Comparison of ENCODE assay signal across 18 cellular contexts in genomic region chr9:109455391-109455790, GRCh38. TPM values are rescaled to one million over a fixed set of nuclear protein-coding genes. Genes with fewer than 3 reads are reported as not detected.
DNase-seq lines count a peak whose midpoint lies in the region; ATAC-seq, FAIRE-seq and TF ChIP-seq lines count a peak whose summit lies in the region.
"Had no signal": no experiment of that assay in that cellular context is flagged by ENCODE, and none has a peak within 500 bp of the region (broad histone marks: within the 10 kb centered on the region; RNA-seq: fewer than 3 reads in every experiment).

No MANE protein-coding gene starts in this region.

- no peaks in the 10 kb centered on the region for H3K4me1 ChIP-seq in K562 (replicated peaks in 1 of 2; ENCODE audit: control insufficient read depth in 2 of 2, insufficient read depth in 2 of 2, low read length in 2 of 2)
- H3K4me1 ChIP-seq in trophoblast cell (ENCODE audit: control insufficient read depth in 1 of 2, insufficient read depth in 2 of 2, low read length in 2 of 2) = peaks cover 6 to 9% of the 10 kb centered on the region in 2 experiments
- H3K4me1 ChIP-seq in BE2C = no peaks in the 10 kb centered on the region
- H3K4me1 ChIP-seq in right atrium auricular region = no peaks in the 10 kb centered on the region
- H3K4me1 ChIP-seq in upper lobe of left lung = no peaks in the 10 kb centered on the region
- H3K4me1 ChIP-seq: Peyer's patch had no signal

- H3K36me3 ChIP-seq in KOPT-K1 (ENCODE audit: insufficient read depth, low read length) = no peaks in the 10 kb centered on the region
- no peaks in the 10 kb centered on the region for H3K36me3 ChIP-seq in K562 (ENCODE audit: control insufficient read depth, insufficient read depth, low read length)
- H3K36me3 ChIP-seq in trophoblast cell (ENCODE audit: control insufficient read depth in 1 of 2, insufficient read depth in 2 of 2, low read length in 2 of 2) = no peaks in the 10 kb centered on the region
- H3K36me3 ChIP-seq in BE2C = no peaks in the 10 kb centered on the region
- no peaks in the 10 kb centered on the region for H3K36me3 ChIP-seq in right atrium auricular region
- H3K36me3 ChIP-seq in upper lobe of left lung = peaks cover 0 to 5% (median 0%) of the 10 kb centered on the region in 4 donors

- H4K8ac ChIP-seq in trophoblast cell (ENCODE audit: low read depth, low read length) = no peak overlapping the region

- H3K4me2 ChIP-seq in K562 (ENCODE audit: insufficient read depth, low read length) (no peak overlapping the region), trophoblast cell (ENCODE audit: low read length) (no peak overlapping the region)

- H3K79me1 ChIP-seq in trophoblast cell (ENCODE audit: low read length) = peaks cover 2% of the 10 kb centered on the region

- no peak overlapping the region for H3K18ac ChIP-seq in trophoblast cell (ENCODE audit: low read length)

- BruUV-seq in K562 (replicated peaks; lab: Mats Ljungman, UMichigan) = no TSS peak

- no peak overlapping the region for H2BK120ac ChIP-seq in trophoblast cell (ENCODE audit: insufficient read depth, low read length, poor library complexity)

- no peak overlapping the region for H2BK5ac ChIP-seq in trophoblast cell (ENCODE audit: low read depth, low read length, poor library complexity)

- H3K4ac ChIP-seq in trophoblast cell (ENCODE audit: low read depth, low read length) = no peak overlapping the region

- intact Hi-C loops in K562 (cut with micrococcal nuclease) = no loop called here

- H3K14ac ChIP-seq in trophoblast cell (ENCODE audit: low read length) = no peak overlapping the region

- H3K23ac ChIP-seq in trophoblast cell (ENCODE audit: low read length) = no peak overlapping the region

- no peak overlapping the region for H3K4me3 ChIP-seq in K562
- no peak overlapping the region for H3K4me3 ChIP-seq in trophoblast cell (ENCODE audit: low read depth, low read length)
- no peak overlapping the region for H3K4me3 ChIP-seq in BE2C (ENCODE audit: low read depth, low read length)
- no peak overlapping the region for H3K4me3 ChIP-seq in right atrium auricular region
- H3K4me3 ChIP-seq in upper lobe of left lung = no peak overlapping the region
- H3K4me3 ChIP-seq: GM23248, Peyer's patch had no signal

- POLR2A ChIA-PET in K562 (lab: Yijun Ruan, JAX) = interaction anchor here (0.7 kb wide), 1 partner anchor 1885 kb away, joined by 3 read pairs; no protein-coding TSS in a partner anchor

- no peak overlapping the region for H3K9ac ChIP-seq in K562 (ENCODE audit: insufficient read depth in 1 of 2, low read depth in 2 of 2, low read length in 2 of 2)
- no peak overlapping the region for H3K9ac ChIP-seq in trophoblast cell (ENCODE audit: low read length)
- H3K9ac ChIP-seq: GM23248 had no signal

- TF ChIP-seq CTCF in K562 (IDR thresholded peaks at IDR 0.05 in 2 of 3, conservative IDR thresholded peaks at IDR 0.05 in 1 of 3; ENCODE audit: insufficient read depth in 2 of 3, low read depth in 1 of 3, low read length in 3 of 3) = 0 out of 6 replicates have a peak, but pooled peaks of 2 of the 3 experiments have one; percentile 5 to 11
- TF ChIP-seq CTCF in BE2C (IDR thresholded peaks at IDR 0.05; ENCODE audit: low read depth, low read length) = no peak
- no peak for TF ChIP-seq CTCF in right atrium auricular region (IDR thresholded peaks at IDR 0.05)
- TF ChIP-seq CTCF in upper lobe of left lung (IDR thresholded peaks at IDR 0.05) = no peak

- no peak overlapping the region for H4K12ac ChIP-seq in trophoblast cell (ENCODE audit: low read depth, low read length)

- H3K79me2 ChIP-seq in K562 (ENCODE audit: control insufficient read depth, insufficient read depth, low read length) (no peaks in the 10 kb centered on the region), trophoblast cell (ENCODE audit: control insufficient read depth, insufficient read depth, low read length, poor library complexity) (no peaks in the 10 kb centered on the region)

- TF ChIP-seq RAD21 in K562 (CRISPR knock-in tag; conservative IDR thresholded peaks at IDR 0.05 in 1 of 2, IDR thresholded peaks at IDR 0.05 in 1 of 2) = no peak

- no peaks in the 10 kb centered on the region for H3K9me1 ChIP-seq in K562 (ENCODE audit: control insufficient read depth, insufficient read depth, low read length)

- H2AK5ac ChIP-seq in trophoblast cell (ENCODE audit: low read length) = no peak overlapping the region

- ATAC-seq in K562 (no peak), upper lobe of left lung (ENCODE audit: low FRiP score in 2 of 2) (no peak)

- no peaks in the 10 kb centered on the region for H3K9me3 ChIP-seq in KOPT-K1 (ENCODE audit: insufficient read depth, low read length, poor library complexity, severe bottlenecking)
- H3K9me3 ChIP-seq in K562 (replicated peaks; ENCODE audit: control insufficient read depth, insufficient read depth, low read depth, low read length) = no peaks in the 10 kb centered on the region
- no peaks in the 10 kb centered on the region for H3K9me3 ChIP-seq in trophoblast cell (ENCODE audit: insufficient read depth, low read depth, low read length)
- no peaks in the 10 kb centered on the region for H3K9me3 ChIP-seq in BE2C
- no peaks in the 10 kb centered on the region for H3K9me3 ChIP-seq in right atrium auricular region
- no peaks in the 10 kb centered on the region for H3K9me3 ChIP-seq in upper lobe of left lung
- H3K9me3 ChIP-seq: Peyer's patch had no signal

- CTCF ChIA-PET in K562 (lab: Yijun Ruan, JAX; ENCODE audit: low intra/inter-chr PET ratio) = no interaction called here

- TF ChIP-seq EP300 in K562 (IDR thresholded peaks at IDR 0.05; ENCODE audit: low read length) (no peak), upper lobe of left lung (IDR thresholded peaks at IDR 0.05) (no peak)

- in situ Hi-C loops in K562 (cut with MboI) = no loop called here

- peak; percentile 15 for DNase-seq in NCI-H82 (lab: John Stamatoyannopoulos, UW)
- DNase-seq in NCI-H82 treated with DMSO at 0.1 percent for 48 hours (lab: John Stamatoyannopoulos, UW; ENCODE audit: unreplicated experiment) = no peak
- no peak for DNase-seq in K562 (ENCODE audit: extremely low read depth in 1 of 4, low spot score in 3 of 4)
- DNase-seq in trophoblast cell = peak; percentile 52 to 58
- no peak for DNase-seq in BE2C
- DNase-seq in right atrium auricular region (ENCODE audit: low spot score) = no peak
- no peak for DNase-seq in upper lobe of left lung
- DNase-seq: CD8-positive, alpha-beta memory T cell; GF-D8; GM23248; NCI-H1048; NCI-H1436; NCI-H1930; NCI-H345; NCI-H526; Peyer's patch had no signal

- H2AFZ ChIP-seq in K562 (ENCODE audit: low read depth, low read length) = no peak overlapping the region
- no peak overlapping the region for H2AFZ ChIP-seq in trophoblast cell (ENCODE audit: insufficient read depth, low read length, poor library complexity)
- H2AFZ ChIP-seq: GM23248 had no signal

- TF ChIP-seq POLR2A in K562 (conservative IDR thresholded peaks at IDR 0.05) (no peak), upper lobe of left lung (IDR thresholded peaks at IDR 0.05) (no peak)

- H3K27me3 ChIP-seq in K562 (ENCODE audit: control insufficient read depth in 2 of 2, insufficient read depth in 2 of 2, low read length in 2 of 2) = peaks cover 6 to 41% of the 10 kb centered on the region in 2 experiments; a peak in 3 of 5 replicates
- H3K27me3 ChIP-seq in trophoblast cell (ENCODE audit: insufficient read depth, low read length) = no peaks in the 10 kb centered on the region
- no peaks in the 10 kb centered on the region for H3K27me3 ChIP-seq in BE2C
- H3K27me3 ChIP-seq in right atrium auricular region = no peaks in the 10 kb centered on the region
- no peaks in the 10 kb centered on the region for H3K27me3 ChIP-seq in upper lobe of left lung
- H3K27me3 ChIP-seq: Peyer's patch had no signal

- peak overlapping the region; percentile 9 for H2BK12ac ChIP-seq in trophoblast cell (ENCODE audit: low read length)

- FAIRE-seq in K562 (lab: Jason Lieb, UNC) = no peak

- H4K91ac ChIP-seq in trophoblast cell (ENCODE audit: low read depth, low read length) = no peak overlapping the region

- H4K20me1 ChIP-seq in K562 (replicated peaks; ENCODE audit: control insufficient read depth, insufficient read depth, low read length) = no peaks in the 10 kb centered on the region

- H3K27ac ChIP-seq in KOPT-K1 (ENCODE audit: low read depth, low read length, poor library complexity, severe bottlenecking) (peak overlapping the region; percentile 89), K562 (ENCODE audit: extremely low read depth, low read depth, low read length) (no peak overlapping the region), trophoblast cell (ENCODE audit: low read depth, low read length) (no peak overlapping the region), right atrium auricular region (no peak overlapping the region), upper lobe of left lung (no peak overlapping the region)
- H3K27ac ChIP-seq: GM23248, HL-60, Peyer's patch had no signal

- 2% methylated on average over 7 of the region's 7 CpGs for WGBS in K562 (ENCODE audit: insufficient coverage, low coverage, missing lambda C conversion rate)
- no CpG with 5 or more reads among the region's 7 CpGs for WGBS in trophoblast cell (ENCODE audit: extremely low coverage, insufficient coverage, insufficient read length)
- WGBS in upper lobe of left lung, 2 donors = 78 to 80% methylated on average over 7 of the region's 7 CpGs

TF ChIP-seq in K562, 482 proteins besides CTCF, POLR2A, EP300 and RAD21 (continues in another document):
- TF ChIP-seq FOXP1 (CRISPR knock-in tag; IDR thresholded peaks at IDR 0.05) (no peak), ZNF274 (IDR thresholded peaks at IDR 0.05; ENCODE audit: borderline replicate concordance, low read depth, low read length) (no peak)

RNA-seq across cellular contexts. Expression of gene PTPN3, which starts 42.7 kb away (rescaled TPM):
- not detected in 2 replicates for total RNA-seq in K562 (2011; cell fraction: chromatin; rRNA removed; ENCODE audit: low replicate concordance)
- not detected in 2 replicates for total RNA-seq in K562 (2011; cell fraction: nucleolus; rRNA removed)
- not detected in 2 replicates for total RNA-seq in K562 (2011; cell fraction: nucleoplasm; rRNA removed)
- total RNA-seq in K562 (2014; rRNA removed) = not detected in 2 replicates
- not detected in 2 replicates for total RNA-seq in K562 (2014; rRNA removed; fragmentation: Illumina TruSeq; extraction: Trizol)
- total RNA-seq in K562 (2015; rRNA removed; fragmentation: Illumina TruSeq; extraction: Trizol) = not detected in 2 replicates
- total RNA-seq in K562 (2021) = 0.02 and 0.20 TPM in 2 replicates
- not detected in 2 replicates for polyA plus RNA-seq in K562 (2011; rRNA removed)
- polyA plus RNA-seq in K562 (2011; cell fraction: cytosol; rRNA removed) = not detected in 2 replicates
- not detected in 2 replicates for polyA plus RNA-seq in K562 (2011; cell fraction: nucleus; rRNA removed)
- 0.01 TPM in 1 of 2 replicates, not detected in the other for polyA plus RNA-seq in K562 (2012)
- polyA plus RNA-seq in K562 (2014; fragmentation: Illumina TruSeq; extraction: Trizol) = not detected in 2 replicates
- polyA plus RNA-seq in K562 (2014; fragmentation: Nextera tagmentation; extraction: Ambion mirVana) = not detected
- polyA plus RNA-seq in K562 (2014; rRNA removed) = not detected in 2 replicates
- polyA minus RNA-seq in K562 (2011; rRNA and poly(A)+ RNA removed) = not detected in 2 replicates
- not detected in 2 replicates for polyA minus RNA-seq in K562 (2011; cell fraction: cytosol; rRNA and poly(A)+ RNA removed)
- not detected in 2 replicates for polyA minus RNA-seq in K562 (2011; cell fraction: nucleus; rRNA and poly(A)+ RNA removed)
- polyA plus RNA-seq in trophoblast cell (2013) = 2.8 and 3.0 TPM in 2 replicates
- polyA plus RNA-seq in BE2C (2012; ENCODE audit: insufficient read depth, insufficient read length, low read depth) = not detected
- 1 to 10 TPM; 6.9 to 7.9 TPM for total RNA-seq in right atrium auricular region
- total RNA-seq in upper lobe of left lung = 10 to 100 TPM; 10.2 to 26.2 (median 15.2) TPM
- polyA plus RNA-seq: CD8-positive, alpha-beta memory T cell had no signal

Comparison
In these comparisons a context has a peak if more than half of its experiments do, and no peak if none do; other contexts are left out.
1. DNase-seq: peak in NCI-H82 (single experiment) and trophoblast cell (2 of 2); none in NCI-H82 treated with DMSO at 0.1 percent for 48 hours (single experiment), K562 (0 of 4), BE2C (single experiment), right atrium auricular region (single experiment) and upper lobe of left lung (0 of 2).
2. CTCF ChIP-seq: peak in K562 (2 of 3); none in BE2C (single experiment), right atrium auricular region (0 of 2) and upper lobe of left lung (0 of 6).
3. RNA of gene PTPN3, which starts 42.7 kb away (total RNA-seq): 10.2 to 26.2 TPM in upper lobe of left lung and 6.9 to 7.9 TPM in right atrium auricular region; 0.02 to 0.20 TPM in K562; every median in the first group is over 4 times any median in the second.